12 cellular contexts compared by ENCODE assay signal in the genomic region with DNA sequence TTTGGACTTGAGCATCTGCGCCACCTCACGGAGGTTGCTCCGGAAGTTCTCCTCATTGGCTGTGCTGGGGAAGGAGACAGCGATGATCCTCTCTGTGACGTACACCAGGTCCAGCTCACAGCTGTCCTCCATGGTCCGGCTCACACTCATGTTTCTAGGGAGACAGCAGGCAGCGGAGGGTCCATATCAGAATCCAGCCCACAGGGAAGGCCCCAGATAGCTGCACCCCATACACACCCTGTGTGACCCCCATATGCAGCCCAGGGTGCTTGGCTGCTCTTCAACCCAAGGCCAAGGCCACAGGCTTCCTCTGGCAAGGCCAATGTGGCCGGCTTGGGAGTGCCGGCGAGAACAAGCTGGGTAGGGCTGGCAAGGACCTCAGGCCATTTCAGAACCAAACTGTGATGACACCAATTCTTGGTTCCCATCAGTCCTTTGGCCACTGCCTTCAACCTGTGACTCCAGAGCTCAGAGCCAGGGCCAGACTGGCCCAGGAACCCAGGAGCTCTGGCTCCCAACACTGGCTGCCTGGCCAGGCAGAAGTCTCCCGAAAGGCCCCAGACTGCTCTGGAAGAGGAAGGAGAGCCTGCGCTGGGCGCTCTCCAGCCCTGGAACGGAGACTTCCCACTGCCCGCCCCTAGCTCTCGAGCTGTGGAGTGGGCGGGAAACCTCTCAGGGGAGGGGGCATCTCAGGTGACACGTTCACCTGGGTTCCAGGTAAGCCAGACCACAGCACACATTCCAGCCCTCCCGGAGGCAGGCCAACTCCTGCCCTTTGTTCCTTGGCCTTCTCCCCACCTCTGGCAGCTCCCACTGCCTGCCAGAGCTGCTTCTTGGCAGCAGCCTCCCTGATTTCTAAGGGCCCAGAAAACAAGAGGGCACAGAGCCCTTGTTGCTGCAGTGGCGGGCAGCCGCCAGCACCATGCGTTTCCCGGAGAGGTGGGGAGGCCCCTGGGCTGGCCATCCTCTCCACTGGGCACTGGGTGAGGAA.
DNase-seq lines count a peak whose midpoint lies in the region; ATAC-seq and TF ChIP-seq lines count a peak whose summit lies in the region.
"Had no signal": no experiment of that assay in that cellular context is flagged by ENCODE, and none has a peak within 500 bp of the region (broad histone marks: within the 10 kb centered on the region; RNA-seq: fewer than 3 reads in every experiment).

No MANE protein-coding gene starts in this region.

- H3K23me2 ChIP-seq in H9 (ENCODE audit: insufficient read length, low read depth, low read length, poor library complexity, severe bottlenecking) = no peaks in the 10 kb centered on the region

- H2BK12ac ChIP-seq in H9 (ENCODE audit: insufficient read length, low read depth, low read length) = no peak overlapping the region

- H3K4me3 ChIP-seq in esophagus squamous epithelium = no peak overlapping the region
- no peak overlapping the region for H3K4me3 ChIP-seq in thymus (ENCODE audit: low read length)
- H3K4me3 ChIP-seq: PC-9 had no signal

- H3K27me3 ChIP-seq in esophagus squamous epithelium (no peaks in the 10 kb centered on the region), thymus (ENCODE audit: control insufficient read depth, insufficient read depth) (no peaks in the 10 kb centered on the region), H9 (ENCODE audit: insufficient read depth, low read length) (no peaks in the 10 kb centered on the region)

- H3T11ph ChIP-seq in H9 (ENCODE audit: low read length) = no peak overlapping the region

- ATAC-seq in GM19463 (IDR thresholded peaks at IDR 0.05; ENCODE audit: unreplicated experiment) = no peak

- no peak overlapping the region for H2AFZ ChIP-seq in H9 (ENCODE audit: low read length)
- H2AFZ ChIP-seq: PC-9 had no signal

- no peak overlapping the region for H3K4me3 Mint-ChIP-seq in H9
- H3K4me3 Mint-ChIP-seq: CD4-positive, alpha-beta T cell; mesothelial cell of epicardium had no signal

- H4K5ac ChIP-seq in H9 (ENCODE audit: insufficient read length, low read depth, low read length) = no peak overlapping the region

- H4K91ac ChIP-seq in H9 (ENCODE audit: insufficient read length, low read depth, low read length) = no peak overlapping the region

- intact Hi-C loops in esophagus squamous epithelium (cut with DNase I) = loop anchor here (5.0 kb wide), 1 partner anchor 89 kb away; no protein-coding TSS in a partner anchor

- no peak overlapping the region for H3K23ac ChIP-seq in H9 (ENCODE audit: insufficient read length, low read depth, low read length)

- no peak overlapping the region for H4K8ac ChIP-seq in H9 (replicated peaks; ENCODE audit: insufficient read length, low read depth, low read length)

- H3K79me1 ChIP-seq in H9 (ENCODE audit: insufficient read depth, low read depth, low read length, poor library complexity, severe bottlenecking) = no peaks in the 10 kb centered on the region

- H3K9ac ChIP-seq in H9 (ENCODE audit: extremely low read depth, insufficient read length, low read length) = no peak overlapping the region

- TF ChIP-seq CTCF in esophagus squamous epithelium (IDR thresholded peaks at IDR 0.05) = no peak
- TF ChIP-seq CTCF in H9 (conservative IDR thresholded peaks at IDR 0.05) = no peak

- H3K4me1 ChIP-seq in esophagus squamous epithelium (peaks cover 51 to 99% (median 54%) of the 10 kb centered on the region in 3 donors), thymus (ENCODE audit: control insufficient read depth, insufficient read depth, low read length) (no peaks in the 10 kb centered on the region), H9 (ENCODE audit: insufficient read depth, low read length) (no peaks in the 10 kb centered on the region)

- H2AK5ac ChIP-seq in H9 (ENCODE audit: insufficient read length, low read length) = no peak overlapping the region

- H3K27ac Mint-ChIP-seq in H9 = no peak overlapping the region; a peak in 2 of 7 replicates
- H3K27ac Mint-ChIP-seq: CD4-positive, alpha-beta T cell; mesothelial cell of epicardium had no signal

- no peak overlapping the region for H3K4me2 ChIP-seq in H9 (ENCODE audit: insufficient read depth, insufficient read length, low read length)
- H3K4me2 ChIP-seq: PC-9 had no signal

- no peaks in the 10 kb centered on the region for H4K20me1 ChIP-seq in H9 (ENCODE audit: control insufficient read depth, insufficient read depth, insufficient read length)

- no peak for TF ChIP-seq POLR2A in esophagus squamous epithelium (IDR thresholded peaks at IDR 0.05)

- H3K9me3 ChIP-seq in esophagus squamous epithelium (no peaks in the 10 kb centered on the region), thymus (ENCODE audit: control insufficient read depth) (no peaks in the 10 kb centered on the region), H9 (ENCODE audit: control insufficient read depth, low read depth, low read length) (no peaks in the 10 kb centered on the region)

- no peak overlapping the region for H2BK20ac ChIP-seq in H9 (ENCODE audit: low read depth, low read length, poor library complexity, severe bottlenecking)

- no peak overlapping the region for H2BK5ac ChIP-seq in H9 (ENCODE audit: insufficient read length, low read length)

- no peak overlapping the region for H2BK120ac ChIP-seq in H9 (ENCODE audit: low read depth, low read length, poor library complexity, severe bottlenecking)

- H3K4ac ChIP-seq in H9 (ENCODE audit: low read depth, low read length) = no peak overlapping the region

- DNase-seq in NCI-H2196 (lab: John Stamatoyannopoulos, UW; ENCODE audit: unreplicated experiment) (peak; percentile 81), esophagus squamous epithelium (lab: John Stamatoyannopoulos, UW) (no peak), midbrain (lab: John Stamatoyannopoulos, UW) (peak; percentile 69), NCI-H2227 treated with DMSO at 0.1 percent for 48 hours (lab: John Stamatoyannopoulos, UW) (no peak), H9 (no peak), glomerular visceral epithelial cell (ENCODE audit: extremely low spot score) (no peak)
- DNase-seq: CD4-positive, alpha-beta T cell; NCI-H1436 had no signal

- H3K9me3 Mint-ChIP-seq in H9 = no peaks in the 10 kb centered on the region
- H3K9me3 Mint-ChIP-seq: CD4-positive, alpha-beta T cell; mesothelial cell of epicardium had no signal

- 31 to 52% methylated on average over 3 to 10 of the region's 23 CpGs for WGBS in esophagus squamous epithelium, 2 donors
- WGBS in thymus = 91% methylated on average over 23 of the region's 23 CpGs
- no CpG with 5 or more reads among the region's 23 CpGs for whole genome bisulfite sequencing in H9 (ENCODE audit: extremely low coverage, insufficient read length, low lambda C conversion rate)

- H3K27me3 Mint-ChIP-seq in H9 (ENCODE audit: low read depth) = no peaks in the 10 kb centered on the region

- H3K56ac ChIP-seq in H9 (ENCODE audit: insufficient read length, low read depth, low read length) = no peak overlapping the region

- H3K36me3 Mint-ChIP-seq in H9 (ENCODE audit: insufficient read depth in 1 of 3, low read depth in 3 of 3) = no peaks in the 10 kb centered on the region; a peak in 1 of 7 replicates

- H3K36me3 ChIP-seq in esophagus squamous epithelium = peaks cover 23 to 81% (median 28%) of the 10 kb centered on the region in 3 donors
- no peaks in the 10 kb centered on the region for H3K36me3 ChIP-seq in thymus (ENCODE audit: control insufficient read depth, insufficient read depth)

- no peak overlapping the region for H3K18ac ChIP-seq in H9 (ENCODE audit: insufficient read length, low read depth, low read length)

- H3K27ac ChIP-seq in esophagus squamous epithelium (peak overlapping the region; percentile 63 to 95 (median 92)), thymus (ENCODE audit: low read depth) (peak overlapping the region; percentile 66), H9 (ENCODE audit: insufficient read length, low read depth, low read length) (no peak overlapping the region)
- H3K27ac ChIP-seq: PC-9 had no signal

- H3K79me2 ChIP-seq in H9 (ENCODE audit: insufficient read depth, low read length) = no peaks in the 10 kb centered on the region

- H3K4me1 Mint-ChIP-seq in H9 = peaks cover 10 to 23% of the 10 kb centered on the region in 2 experiments

- no peak overlapping the region for H3K14ac ChIP-seq in H9 (ENCODE audit: insufficient read depth, low read length)

- H2BK15ac ChIP-seq in H9 (ENCODE audit: low read depth, low read length) = no peak overlapping the region

Comparison
In these comparisons a context has a peak if more than half of its experiments do, and no peak if none do; other contexts are left out.
1. DNase-seq: peak in NCI-H2196 (single experiment) and midbrain (single experiment); none in esophagus squamous epithelium (single experiment), NCI-H2227 treated with DMSO at 0.1 percent for 48 hours (single experiment), H9 (single experiment) and glomerular visceral epithelial cell (single experiment).